In genomic region chr22:39072581-39072981, GRCh38 we compare ENCODE assay signal across 14 cellular contexts. TPM values are rescaled to one million over a fixed set of nuclear protein-coding genes. Genes with fewer than 3 reads are reported as not detected.
DNase-seq lines count a peak whose midpoint lies in the region; ATAC-seq and TF ChIP-seq lines count a peak whose summit lies in the region.
"Not testable (repeated sequence)": the region's sequence is repeated elsewhere in the genome, so short reads cannot be mapped to it uniquely, and the experiment has no call there.
"Had no signal": no experiment of that assay in that cellular context is flagged by ENCODE, and none has a peak within 500 bp of the region (broad histone marks: within the 10 kb centered on the region; RNA-seq: fewer than 3 reads in every experiment).

No MANE protein-coding gene starts in this region.

- H3K4me1 Mint-ChIP-seq in IgD-negative memory B cell: peaks cover 39 to 51% (median 39%) of the 10 kb centered on the region in 3 donors
- peaks cover 62% of the 10 kb centered on the region for H3K4me1 Mint-ChIP-seq in activated B cell treated with CpG ODN at 0.5 μM for 24 hours
- peaks cover 64% of the 10 kb centered on the region for H3K4me1 Mint-ChIP-seq in stimulated activated memory B cell treated with anti-CD40 and anti-IgM and Interleukin-4, amounts not matched to agents 10 μg/mL and 1 μg/mL and 100 μg/mL, for 72 hours

- ATAC-seq in GM18861 (IDR thresholded peaks at IDR 0.05; ENCODE audit: unreplicated experiment): peak; percentile 39
- ATAC-seq in GM21619 (IDR thresholded peaks at IDR 0.05; ENCODE audit: unreplicated experiment): peak; percentile 35
- ATAC-seq in activated B cell treated with CpG ODN at 0.5 μM for 24 hours (ENCODE audit: low read depth): peak; percentile 57
- not testable (repeated sequence) for ATAC-seq in Right ventricle myocardium superior (ENCODE audit: poor library complexity)
- peak; percentile 78 for ATAC-seq in stimulated activated memory B cell treated with anti-CD40 and anti-IgM and Interleukin-4, amounts not matched to agents 10 μg/mL and 1 μg/mL and 100 μg/mL, for 72 hours

- TF ChIP-seq CTCF in GM06990 (IDR thresholded peaks at IDR 0.05; ENCODE audit: insufficient read depth, low read length, poor library complexity, severe bottlenecking); activated B cell treated with CpG ODN at 0.5 μM for 24 hours (IDR thresholded peaks at IDR 0.05): not testable (repeated sequence)

- H3K27me3 Mint-ChIP-seq in IgD-negative memory B cell; activated B cell treated with CpG ODN at 0.5 μM for 24 hours; stimulated activated memory B cell treated with anti-CD40 and anti-IgM and Interleukin-4, amounts not matched to agents 10 μg/mL and 1 μg/mL and 100 μg/mL, for 72 hours: not testable (repeated sequence)

- H3K27me3 ChIP-seq in GM06990 (replicated peaks; ENCODE audit: control insufficient read depth, insufficient read depth, low read length): not testable (repeated sequence)

- CTCF ChIA-PET in activated B cell treated with CpG ODN at 0.5 μM for 24 hours (lab: Charles Lee): interaction anchor here (1.4 kb wide), 1 partner anchor 8 kb away, joined by 5 read pairs; no protein-coding TSS in a partner anchor

- not testable (repeated sequence) for H3K36me3 ChIP-seq in GM06990 (ENCODE audit: control insufficient read depth, insufficient read depth, low read length)

- intact Hi-C loops in activated B cell treated with CpG ODN at 0.5 μM for 24 hours (cut with micrococcal nuclease); Right ventricle myocardium superior (cut with DNase I): not testable (repeated sequence)

- not testable (repeated sequence) for H3K9me3 Mint-ChIP-seq in IgD-negative memory B cell; activated B cell treated with CpG ODN at 0.5 μM for 24 hours; stimulated activated memory B cell treated with anti-CD40 and anti-IgM and Interleukin-4, amounts not matched to agents 10 μg/mL and 1 μg/mL and 100 μg/mL, for 72 hours

- H3K4me3 ChIP-seq in GM06990 (replicated peaks; ENCODE audit: low read depth, low read length): not testable (repeated sequence)

- DNase-seq in GM06990 (ENCODE audit: extremely low read depth, insufficient read length) (peak; percentile 59), NOMO-1 treated with DMSO at 0.1 percent for 48 hours (lab: John Stamatoyannopoulos, UW; ENCODE audit: unreplicated experiment) (peak; percentile 36), activated B cell treated with CpG ODN at 0.5 μM for 24 hours (peak; percentile 49), Right ventricle myocardium superior (peak; percentile 8)

- POLR2A ChIA-PET in activated B cell treated with CpG ODN at 0.5 μM for 24 hours (lab: Charles Lee): interaction anchor here (0.6 to 16.5 kb wide), 9 partner anchors 8 to 247 kb away, joined by 3 to 212 read pairs (median 7); partner anchors contain the start of genes APOBEC3C, APOBEC3H and RPL3

- H3K36me3 Mint-ChIP-seq in IgD-negative memory B cell: not testable (repeated sequence)
- peaks cover 12% of the 10 kb centered on the region for H3K36me3 Mint-ChIP-seq in activated B cell treated with CpG ODN at 0.5 μM for 24 hours (ENCODE audit: low read depth)
- H3K36me3 Mint-ChIP-seq in stimulated activated memory B cell treated with anti-CD40 and anti-IgM and Interleukin-4, amounts not matched to agents 10 μg/mL and 1 μg/mL and 100 μg/mL, for 72 hours: peaks cover 19% of the 10 kb centered on the region

- peak overlapping the region; percentile 73 to 95 (median 82) for H3K4me3 Mint-ChIP-seq in IgD-negative memory B cell
- peak overlapping the region; percentile 58 for H3K4me3 Mint-ChIP-seq in activated B cell treated with CpG ODN at 0.5 μM for 24 hours
- peak overlapping the region; percentile 53 for H3K4me3 Mint-ChIP-seq in stimulated activated memory B cell treated with anti-CD40 and anti-IgM and Interleukin-4, amounts not matched to agents 10 μg/mL and 1 μg/mL and 100 μg/mL, for 72 hours

- peak overlapping the region; percentile 91 to 98 (median 97) for H3K27ac Mint-ChIP-seq in IgD-negative memory B cell
- peak overlapping the region; percentile 94 for H3K27ac Mint-ChIP-seq in activated B cell treated with CpG ODN at 0.5 μM for 24 hours
- H3K27ac Mint-ChIP-seq in stimulated activated memory B cell treated with anti-CD40 and anti-IgM and Interleukin-4, amounts not matched to agents 10 μg/mL and 1 μg/mL and 100 μg/mL, for 72 hours: peak overlapping the region; percentile 89

RNA-seq across cellular contexts. Expression of gene APOBEC3G, which starts 4.5 kb away (rescaled TPM):
- polyA plus RNA-seq in IgD-negative memory B cell: 90.7 TPM
- total RNA-seq in activated B cell treated with CpG ODN at 0.5 μM for 24 hours (145 and 152 TPM in 2 replicates), Right ventricle myocardium superior (2.7 TPM)
- polyA plus RNA-seq: SK-N-SH had no signal

RNA-seq across cellular contexts. Expression of gene APOBEC3H, which starts 24.5 kb away (rescaled TPM):
- 0.48 TPM for polyA plus RNA-seq in IgD-negative memory B cell
- total RNA-seq in activated B cell treated with CpG ODN at 0.5 μM for 24 hours: 1.4 TPM in 2 replicates
- not detected for total RNA-seq in Right ventricle myocardium superior
- total RNA-seq: A673, Caco-2, Peyer's patch had no signal
- polyA plus RNA-seq: IMR-90 had no signal

RNA-seq across cellular contexts. Expression of gene APOBEC3F, which starts 31.9 kb away (rescaled TPM):
- 33.0 TPM for polyA plus RNA-seq in IgD-negative memory B cell
- total RNA-seq in activated B cell treated with CpG ODN at 0.5 μM for 24 hours (75.6 and 82.4 TPM in 2 replicates), Right ventricle myocardium superior (4.1 TPM)

RNA-seq across cellular contexts. Expression of gene APOBEC3D, which starts 51.7 kb away (rescaled TPM):
- polyA plus RNA-seq in IgD-negative memory B cell: 22.0 TPM
- 42.6 and 52.9 TPM in 2 replicates for total RNA-seq in activated B cell treated with CpG ODN at 0.5 μM for 24 hours
- total RNA-seq in Right ventricle myocardium superior: 1.2 TPM
- total RNA-seq: HT1080 had no signal

RNA-seq across cellular contexts. Expression of gene APOBEC3C, which starts 58.5 kb away (rescaled TPM):
- polyA plus RNA-seq in IgD-negative memory B cell: 268 TPM
- total RNA-seq in activated B cell treated with CpG ODN at 0.5 μM for 24 hours (173 and 179 TPM in 2 replicates), Right ventricle myocardium superior (24.9 TPM)

Comparison
In these comparisons a context has a peak if more than half of its experiments do, and no peak if none do; other contexts are left out.
1. DNase-seq: peak in every context shown above with its lines; median percentile 59 in GM06990; 49 in activated B cell treated with CpG ODN at 0.5 μM for 24 hours; 36 in NOMO-1 treated with DMSO at 0.1 percent for 48 hours; 8 in Right ventricle myocardium superior.
2. RNA of gene APOBEC3G, which starts 4.5 kb away (total RNA-seq): 145 to 152 TPM in activated B cell treated with CpG ODN at 0.5 μM for 24 hours; 2.7 TPM in Right ventricle myocardium superior (single experiment); every median in the first group is over 10 times any median in the second.
3. RNA of gene APOBEC3F, which starts 31.9 kb away (total RNA-seq): 75.6 to 82.4 TPM in activated B cell treated with CpG ODN at 0.5 μM for 24 hours; 4.1 TPM in Right ventricle myocardium superior (single experiment); every median in the first group is over 10 times any median in the second.
4. Peak in every context shown above with its lines, with median percentiles within 50 percentile points of each other: H3K27ac Mint-ChIP-seq and H3K4me3 Mint-ChIP-seq.